1 cellular context compared by ENCODE assay signal in genomic region chr2:199911052-199911876, GRCh38.
A peak's percentile ranks its signal among the peaks of the same experiment; 100 is the strongest.
TF ChIP-seq lines count a peak whose summit lies in the region.

Gene C2orf69 (plus strand): TSS chr2:199911293. CDS start chr2:199911439, 146 bp downstream.

TF ChIP-seq in HepG2, 621 proteins besides CTCF, POLR2A, EP300 and RAD21 (continued from another document and continues in another):
- TF ChIP-seq, protein P1, sequence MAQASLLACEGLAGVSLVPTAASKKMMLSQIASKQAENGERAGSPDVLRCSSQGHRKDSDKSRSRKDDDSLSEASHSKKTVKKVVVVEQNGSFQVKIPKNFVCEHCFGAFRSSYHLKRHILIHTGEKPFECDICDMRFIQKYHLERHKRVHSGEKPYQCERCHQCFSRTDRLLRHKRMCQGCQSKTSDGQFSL (CRISPR knock-in tag; IDR thresholded peaks at IDR 0.05), result 0 out of 2 replicates have a peak, but pooled peaks have one; percentile 55
- TF ChIP-seq ZNF780A (CRISPR knock-in tag; IDR thresholded peaks at IDR 0.05) (0 out of 2 replicates have a peak, but pooled peaks have one; percentile 61), TRAFD1 (CRISPR knock-in tag; IDR thresholded peaks at IDR 0.05; ENCODE audit: borderline replicate concordance) (no peak), ZNF614 (CRISPR knock-in tag; IDR thresholded peaks at IDR 0.05; ENCODE audit: borderline replicate concordance) (no peak), TMF1 (CRISPR knock-in tag; IDR thresholded peaks at IDR 0.05; ENCODE audit: low read depth) (peak; percentile 92), NAIF1 (CRISPR knock-in tag; IDR thresholded peaks at IDR 0.05; ENCODE audit: borderline replicate concordance) (peak; percentile 29), MBNL3 (CRISPR knock-in tag; conservative IDR thresholded peaks at IDR 0.05) (no peak), KDM3A (CRISPR knock-in tag; IDR thresholded peaks at IDR 0.05; ENCODE audit: low read depth) (peak; percentile 96), NFE2L2 (IDR thresholded peaks at IDR 0.05; ENCODE audit: low read length) (no peak), ARID3A (IDR thresholded peaks at IDR 0.05; ENCODE audit: low read depth, low read length) (no peak), NFATC3 (CRISPR knock-in tag; IDR thresholded peaks at IDR 0.05) (0 out of 2 replicates have a peak, but pooled peaks have one; percentile 92), MLLT10 (CRISPR knock-in tag; IDR thresholded peaks at IDR 0.05) (no peak), TOPORS (CRISPR knock-in tag; IDR thresholded peaks at IDR 0.05) (peak; percentile 87), POGZ (CRISPR knock-in tag; IDR thresholded peaks at IDR 0.05) (peak; percentile 99), ZNF142 (CRISPR knock-in tag; IDR thresholded peaks at IDR 0.05) (peak; percentile 80), ZNF749 (CRISPR knock-in tag; IDR thresholded peaks at IDR 0.05; ENCODE audit: borderline replicate concordance) (peak; percentile 68; the same call in 1 of the 2 replicates), ZNF709 (CRISPR knock-in tag; IDR thresholded peaks at IDR 0.05) (peak; percentile 96), ZNF766 (CRISPR knock-in tag; IDR thresholded peaks at IDR 0.05; ENCODE audit: borderline replicate concordance) (peak; percentile 40; the same call in 1 of the 2 replicates), IKZF4 (CRISPR knock-in tag; IDR thresholded peaks at IDR 0.05; ENCODE audit: borderline replicate concordance, low read depth, not compliant biosample characterization) (peak; percentile 93), PAX8 (CRISPR knock-in tag; IDR thresholded peaks at IDR 0.05; ENCODE audit: borderline replicate concordance) (0 out of 2 replicates have a peak, but pooled peaks have one; percentile 18), REXO4 (CRISPR knock-in tag; IDR thresholded peaks at IDR 0.05; ENCODE audit: borderline replicate concordance) (0 out of 2 replicates have a peak, but pooled peaks have one; percentile 36), NCOA1 (CRISPR knock-in tag; IDR thresholded peaks at IDR 0.05) (no peak), BORCS8-MEF2B (CRISPR knock-in tag; IDR thresholded peaks at IDR 0.05) (peak; percentile 94), REL (CRISPR knock-in tag; conservative IDR thresholded peaks at IDR 0.05) (peak; percentile 71; the same call in 1 of the 2 replicates), ZNF12 (CRISPR knock-in tag; IDR thresholded peaks at IDR 0.05) (0 out of 2 replicates have a peak, but pooled peaks have one; percentile 39), DNMT3B (CRISPR knock-in tag; conservative IDR thresholded peaks at IDR 0.05) (peak; percentile 51; the same call in 1 of the 2 replicates), MAFF (IDR thresholded peaks at IDR 0.05; ENCODE audit: low read depth, low read length) (no peak), ZBTB10 (CRISPR knock-in tag; IDR thresholded peaks at IDR 0.05; ENCODE audit: borderline replicate concordance) (peak; percentile 87), ZNF431 (CRISPR knock-in tag; IDR thresholded peaks at IDR 0.05; ENCODE audit: borderline replicate concordance, low read depth) (no peak; the same call in 1 of the 2 replicates), KAT8 (CRISPR knock-in tag; IDR thresholded peaks at IDR 0.05) (peak; percentile 77), REPIN1 (CRISPR knock-in tag; IDR thresholded peaks at IDR 0.05; ENCODE audit: borderline replicate concordance, low read depth) (peak; percentile 93), SIN3A (IDR thresholded peaks at IDR 0.05; ENCODE audit: borderline replicate concordance, low read depth, low read length) (peak; percentile 100), ZBTB14 (CRISPR knock-in tag; IDR thresholded peaks at IDR 0.05) (0 out of 2 replicates have a peak, but pooled peaks have one; percentile 25), KDM5B (CRISPR knock-in tag; IDR thresholded peaks at IDR 0.05; ENCODE audit: borderline replicate concordance) (peak; percentile 99), YEATS4 (CRISPR knock-in tag; IDR thresholded peaks at IDR 0.05; ENCODE audit: borderline replicate concordance) (peak; percentile 98), CREB1 (IDR thresholded peaks at IDR 0.05) (peak; percentile 91), CREB1 (CRISPR knock-in tag; IDR thresholded peaks at IDR 0.05) (no peak; the same call in 1 of the 2 replicates), SIN3B (IDR thresholded peaks at IDR 0.05; ENCODE audit: low read length) (peak; percentile 97), TERF1 (CRISPR knock-in tag; IDR thresholded peaks at IDR 0.05) (no peak), ZFP36L1 (CRISPR knock-in tag; IDR thresholded peaks at IDR 0.05) (0 out of 2 replicates have a peak, but pooled peaks have one; percentile 59), ZBTB20 (CRISPR knock-in tag; IDR thresholded peaks at IDR 0.05; ENCODE audit: borderline replicate concordance, low read depth) (no peak), ZNF317 (CRISPR knock-in tag; IDR thresholded peaks at IDR 0.05) (peak; percentile 56; the same call in 1 of the 2 replicates), ZNF660 (CRISPR knock-in tag; IDR thresholded peaks at IDR 0.05; ENCODE audit: borderline replicate concordance, low read depth) (no peak), SNRNP70 (IDR thresholded peaks at IDR 0.05; ENCODE audit: low read depth, low read length) (no peak), GLI4 (CRISPR knock-in tag; IDR thresholded peaks at IDR 0.05; ENCODE audit: borderline replicate concordance) (0 out of 2 replicates have a peak, but pooled peaks have one; percentile 91), TBP (CRISPR knock-in tag; IDR thresholded peaks at IDR 0.05) (no peak), NFKB2 (CRISPR knock-in tag; IDR thresholded peaks at IDR 0.05; ENCODE audit: borderline replicate concordance) (peak; percentile 90; the same call in 1 of the 2 replicates), HCFC1 (IDR thresholded peaks at IDR 0.05; ENCODE audit: low read depth, low read length) (peak; percentile 40; the same call in 1 of the 2 replicates)
- TF ChIP-seq, protein P2, sequence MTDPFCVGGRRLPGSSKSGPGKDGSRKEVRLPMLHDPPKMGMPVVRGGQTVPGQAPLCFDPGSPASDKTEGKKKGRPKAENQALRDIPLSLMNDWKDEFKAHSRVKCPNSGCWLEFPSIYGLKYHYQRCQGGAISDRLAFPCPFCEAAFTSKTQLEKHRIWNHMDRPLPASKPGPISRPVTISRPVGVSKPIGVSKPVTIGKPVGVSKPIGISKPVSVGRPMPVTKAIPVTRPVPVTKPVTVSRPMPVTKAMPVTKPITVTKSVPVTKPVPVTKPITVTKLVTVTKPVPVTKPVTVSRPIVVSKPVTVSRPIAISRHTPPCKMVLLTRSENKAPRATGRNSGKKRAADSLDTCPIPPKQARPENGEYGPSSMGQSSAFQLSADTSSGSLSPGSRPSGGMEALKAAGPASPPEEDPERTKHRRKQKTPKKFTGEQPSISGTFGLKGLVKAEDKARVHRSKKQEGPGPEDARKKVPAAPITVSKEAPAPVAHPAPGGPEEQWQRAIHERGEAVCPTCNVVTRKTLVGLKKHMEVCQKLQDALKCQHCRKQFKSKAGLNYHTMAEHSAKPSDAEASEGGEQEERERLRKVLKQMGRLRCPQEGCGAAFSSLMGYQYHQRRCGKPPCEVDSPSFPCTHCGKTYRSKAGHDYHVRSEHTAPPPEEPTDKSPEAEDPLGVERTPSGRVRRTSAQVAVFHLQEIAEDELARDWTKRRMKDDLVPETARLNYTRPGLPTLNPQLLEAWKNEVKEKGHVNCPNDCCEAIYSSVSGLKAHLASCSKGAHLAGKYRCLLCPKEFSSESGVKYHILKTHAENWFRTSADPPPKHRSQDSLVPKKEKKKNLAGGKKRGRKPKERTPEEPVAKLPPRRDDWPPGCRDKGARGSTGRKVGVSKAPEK (CRISPR knock-in tag; IDR thresholded peaks at IDR 0.05; ENCODE audit: borderline replicate concordance), result 0 out of 2 replicates have a peak, but pooled peaks have one; percentile 57
